In genomic region chr22:43126506-43127165, GRCh38 we compare ENCODE assay signal across 9 cellular contexts. TPM values are rescaled to one million over a fixed set of nuclear protein-coding genes. Genes with fewer than 3 reads are reported as not detected.
DNase-seq lines count a peak whose midpoint lies in the region; ATAC-seq and TF ChIP-seq lines count a peak whose summit lies in the region.
"Had no signal": no experiment of that assay in that cellular context is flagged by ENCODE, and none has a peak within 500 bp of the region (broad histone marks: within the 10 kb centered on the region; RNA-seq: fewer than 3 reads in every experiment).

No MANE protein-coding gene starts in this region.

- H3K9me3 ChIP-seq in aorta (ENCODE audit: control insufficient read depth, low read length): no peaks in the 10 kb centered on the region

- H3K27me3 ChIP-seq in kidney epithelial cell (ENCODE audit: control insufficient read depth, insufficient read depth, low read length) (no peaks in the 10 kb centered on the region), aorta (ENCODE audit: control insufficient read depth in 1 of 2, insufficient read depth in 2 of 2, low read length in 1 of 2) (no peaks in the 10 kb centered on the region)

- CTCF ChIA-PET in AG04449 (lab: Yijun Ruan, JAX): interaction anchor here (0.8 to 1.1 kb wide), 2 partner anchors 9 to 11 kb away, joined by 4 to 5 read pairs; no protein-coding TSS in a partner anchor

- 55 to 66% methylated on average over 5 of the region's 5 CpGs for WGBS in aorta, 2 donors

- no peaks in the 10 kb centered on the region for H3K36me3 ChIP-seq in kidney epithelial cell (ENCODE audit: control insufficient read depth, insufficient read depth, low read length)
- no peaks in the 10 kb centered on the region for H3K36me3 ChIP-seq in aorta (ENCODE audit: control insufficient read depth in 1 of 2, insufficient read depth in 2 of 2, low read length in 1 of 2)

- intact Hi-C loops in aorta (cut with DNase I): no loop called here

- POLR2A ChIA-PET in AG04449 (lab: Yijun Ruan, JAX): no interaction called here

- peaks cover 0 to 2% of the 10 kb centered on the region in 2 donors for H3K4me1 ChIP-seq in aorta (ENCODE audit: control insufficient read depth in 1 of 2, insufficient read depth in 2 of 2, low read length in 2 of 2)

- H3K27ac ChIP-seq in aorta (ENCODE audit: low read depth in 1 of 2, low read length in 2 of 2): no peak overlapping the region

- DNase-seq in AG04449 (ENCODE audit: low read depth, low spot score) (peak; percentile 38), HS-5 (ENCODE audit: low read depth) (peak; percentile 52), astrocyte of the hippocampus (ENCODE audit: low read depth, low spot score) (peak; percentile 88), kidney epithelial cell (ENCODE audit: low read depth) (peak; percentile 82), aorta (no peak), cerebellum (ENCODE audit: low spot score) (no peak)
- DNase-seq in stimulated activated CD8-positive, alpha-beta memory T cell treated with anti-CD3 and anti-CD28 coated beads, Interleukin-4, amount 100 ng/mL, for 48 hours: no peak

- TF ChIP-seq CTCF in AG04449 (IDR thresholded peaks at IDR 0.05; ENCODE audit: insufficient read depth, low read length, missing control alignments) (no peak), kidney epithelial cell (IDR thresholded peaks at IDR 0.05; ENCODE audit: insufficient read depth, low read length, poor library complexity, severe bottlenecking) (no peak)

- H3K4me3 ChIP-seq in AG04449 (ENCODE audit: low read depth, low read length) (no peak overlapping the region), kidney epithelial cell (ENCODE audit: low read depth, low read length) (no peak overlapping the region), aorta (ENCODE audit: low read length in 2 of 2) (no peak overlapping the region)

- ATAC-seq in GM21390 (IDR thresholded peaks at IDR 0.05; ENCODE audit: unreplicated experiment): no peak
- no peak for ATAC-seq in aorta (ENCODE audit: low FRiP score)

RNA-seq across cellular contexts. Expression of gene BIK, which starts 16.1 kb away (rescaled TPM):
- total RNA-seq in kidney epithelial cell (28.5 and 31.3 TPM in 2 replicates), aorta (not detected), cerebellum (0.91 TPM)
- polyA plus RNA-seq in aorta: 1 to 10 TPM in 1 of 2 donors, under 1 TPM in 1; 0.23 to 1.6 TPM
- total RNA-seq: posterior vena cava had no signal

RNA-seq across cellular contexts. Expression of gene MCAT, which starts 16.6 kb away (rescaled TPM):
- 32.8 and 32.9 TPM in 2 replicates for total RNA-seq in kidney epithelial cell
- 10 to 100 TPM in 1 of 2 donors, 1 to 10 TPM in 1; 9.8 to 10.0 TPM for total RNA-seq in aorta
- 10 to 100 TPM in 1 of 2 donors, 1 to 10 TPM in 1; 6.5 to 12.8 TPM for polyA plus RNA-seq in aorta
- 16.9 TPM for total RNA-seq in cerebellum

RNA-seq across cellular contexts. Expression of gene TSPO, which starts 24.7 kb away (rescaled TPM):
- total RNA-seq in kidney epithelial cell (394 and 515 TPM in 2 replicates), aorta (100 to 1,000 TPM in 1 of 2 donors, 10 to 100 TPM in 1; 88.7 to 120 TPM), cerebellum (18.4 TPM)
- 100 to 1,000 TPM; 287 to 311 TPM for polyA plus RNA-seq in aorta

RNA-seq across cellular contexts. Expression of gene TTLL1, which starts 37.4 kb away (rescaled TPM):
- total RNA-seq in kidney epithelial cell: 13.2 and 14.8 TPM in 2 replicates
- total RNA-seq in aorta: 1 to 10 TPM; 3.0 to 5.9 TPM
- 1 to 10 TPM; 4.5 to 5.8 TPM for polyA plus RNA-seq in aorta
- 26.4 TPM for total RNA-seq in cerebellum

Comparison
In these comparisons a context has a peak if more than half of its experiments do, and no peak if none do; other contexts are left out.
1. DNase-seq: peak in AG04449 (single experiment), HS-5 (single experiment), astrocyte of the hippocampus (single experiment) and kidney epithelial cell (single experiment); none in aorta (0 of 2), stimulated activated CD8-positive, alpha-beta memory T cell treated with anti-CD3 and anti-CD28 coated beads, Interleukin-4, amount 100 ng/mL, for 48 hours (single experiment) and cerebellum (single experiment).
2. RNA of gene BIK, which starts 16.1 kb away (total RNA-seq): 28.5 to 31.3 TPM in kidney epithelial cell; 0.91 TPM in cerebellum (single experiment) and not detected in aorta; every median in the first group is over 10 times any median in the second.